ENCODE assay signal across 17 cellular contexts in the genomic region with DNA sequence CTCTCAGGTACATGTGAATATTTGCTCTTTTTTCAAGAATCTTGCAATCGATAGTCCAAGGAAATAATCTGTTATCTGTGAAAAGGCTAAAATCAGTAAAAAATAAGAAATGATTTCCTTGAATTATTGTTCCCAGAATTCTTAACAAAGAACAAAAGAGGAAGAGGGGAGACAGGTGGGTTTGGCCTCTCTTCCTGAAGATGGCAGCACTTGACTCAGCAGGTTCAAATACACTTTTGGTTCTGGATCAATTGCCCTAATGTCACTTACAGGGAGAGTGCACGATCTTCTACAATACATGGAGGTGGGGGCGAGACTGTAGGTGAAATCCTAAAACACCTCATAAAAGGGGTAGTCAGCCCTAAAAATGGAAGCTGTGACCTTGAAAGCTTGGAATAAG.
DNase-seq lines count a peak whose midpoint lies in the region; ATAC-seq, FAIRE-seq and TF ChIP-seq lines count a peak whose summit lies in the region.
"Had no signal": no experiment of that assay in that cellular context is flagged by ENCODE, and none has a peak within 500 bp of the region (broad histone marks: within the 10 kb centered on the region; RNA-seq: fewer than 3 reads in every experiment).

No MANE protein-coding gene starts in this region.

- TF ChIP-seq RAD21 in K562 (CRISPR knock-in tag; conservative IDR thresholded peaks at IDR 0.05 in 1 of 2, IDR thresholded peaks at IDR 0.05 in 1 of 2) (peak in 1 of 2 experiments; percentile 25; a peak in 1 of 4 replicates), SK-N-SH (IDR thresholded peaks at IDR 0.05; ENCODE audit: low read length) (no peak)

- WGBS in K562 (ENCODE audit: insufficient coverage, low coverage, missing lambda C conversion rate) = 0% methylated on average over 3 of the region's 3 CpGs
- WGBS in mesendoderm (ENCODE audit: extremely low coverage, insufficient coverage, low lambda C conversion rate) = no CpG with 5 or more reads among the region's 3 CpGs
- WGBS in small intestine, 3 donors = 70 to 82% (median 75%) methylated on average over 3 of the region's 3 CpGs
- WGBS in SK-N-SH (ENCODE audit: low lambda C conversion rate) = 97% methylated on average over 3 of the region's 3 CpGs

- H2BK15ac ChIP-seq in mesendoderm (replicated peaks; ENCODE audit: low read depth) = no peak overlapping the region

- H3K9me3 ChIP-seq in Loucy (ENCODE audit: insufficient read depth, low read depth, low read length) (0 out of 2 replicates have a peak, but pooled peaks cover 2% of the 10 kb centered on the region), K562 (replicated peaks; ENCODE audit: control insufficient read depth, insufficient read depth, low read depth, low read length) (no peaks in the 10 kb centered on the region), small intestine (ENCODE audit: control insufficient read depth, low read depth) (peaks cover 2% of the 10 kb centered on the region), SK-N-SH (no peaks in the 10 kb centered on the region)

- no peaks in the 10 kb centered on the region for H3K27me3 ChIP-seq in Loucy (ENCODE audit: insufficient read depth, low read length, poor library complexity, severe bottlenecking)
- no peaks in the 10 kb centered on the region for H3K27me3 ChIP-seq in K562 (ENCODE audit: control insufficient read depth in 2 of 2, insufficient read depth in 2 of 2, low read length in 2 of 2)
- no peaks in the 10 kb centered on the region for H3K27me3 ChIP-seq in mesendoderm (ENCODE audit: insufficient read depth, low read length, poor library complexity)
- H3K27me3 ChIP-seq in small intestine (ENCODE audit: control insufficient read depth in 2 of 2, insufficient read depth in 2 of 2, low read length in 2 of 2) = peaks cover 0 to 2% of the 10 kb centered on the region in 2 donors
- no peaks in the 10 kb centered on the region for H3K27me3 ChIP-seq in SK-N-SH (ENCODE audit: insufficient read depth)
- H3K27me3 ChIP-seq: SJSA1 had no signal

- ATAC-seq in K562 = no peak

- no peak overlapping the region for H4K8ac ChIP-seq in mesendoderm (ENCODE audit: low read depth, low read length)

- H3K9me2 ChIP-seq in Loucy (replicated peaks; ENCODE audit: low read depth, low read length) (no peaks in the 10 kb centered on the region), SK-N-SH (no peaks in the 10 kb centered on the region)

- H3K27ac ChIP-seq in C4-2B (no peak overlapping the region), K562 (ENCODE audit: extremely low read depth, low read depth, low read length) (no peak overlapping the region), mesendoderm (ENCODE audit: low read depth, low read length) (no peak overlapping the region), small intestine (ENCODE audit: low read depth in 1 of 2, low read length in 1 of 2) (no peak overlapping the region), SK-N-SH (ENCODE audit: low read depth in 2 of 2, low read length in 1 of 2) (no peak overlapping the region)
- H3K27ac ChIP-seq: RWPE1, SJSA1 had no signal

- no peak overlapping the region for H2BK5ac ChIP-seq in mesendoderm (ENCODE audit: low read length)

- no peaks in the 10 kb centered on the region for H3K79me1 ChIP-seq in mesendoderm (ENCODE audit: low read length)

- H4K20me1 ChIP-seq in Loucy (ENCODE audit: insufficient read depth, low read length, poor library complexity, severe bottlenecking) (no peaks in the 10 kb centered on the region), K562 (replicated peaks; ENCODE audit: control insufficient read depth, insufficient read depth, low read length) (no peaks in the 10 kb centered on the region), SK-N-SH (ENCODE audit: insufficient read depth) (no peaks in the 10 kb centered on the region)

- H3K18ac ChIP-seq in mesendoderm (ENCODE audit: low read length) = no peak overlapping the region

- no peak overlapping the region for H3K4me2 ChIP-seq in Loucy (ENCODE audit: low read depth, low read length, poor library complexity, severe bottlenecking)
- no peak overlapping the region for H3K4me2 ChIP-seq in K562 (ENCODE audit: insufficient read depth, low read length)
- no peak overlapping the region for H3K4me2 ChIP-seq in mesendoderm (ENCODE audit: low read length)
- no peak overlapping the region for H3K4me2 ChIP-seq in SK-N-SH

- H3K9ac ChIP-seq in Loucy (ENCODE audit: low read depth, low read length, poor library complexity, severe bottlenecking) (no peak overlapping the region), K562 (ENCODE audit: insufficient read depth in 1 of 2, low read depth in 2 of 2, low read length in 2 of 2) (no peak overlapping the region), mesendoderm (ENCODE audit: low read length) (no peak overlapping the region), SK-N-SH (no peak overlapping the region)

- H2AK5ac ChIP-seq in mesendoderm (ENCODE audit: low read length) = no peak overlapping the region

- H3K23ac ChIP-seq in mesendoderm (ENCODE audit: low read length) = no peak overlapping the region

- TF ChIP-seq CTCF in C4-2B (conservative IDR thresholded peaks at IDR 0.05) = peak; percentile 42
- TF ChIP-seq CTCF in Loucy (conservative IDR thresholded peaks at IDR 0.05; ENCODE audit: low read length) = peak; percentile 33
- peak in 1 of 3 experiments; percentile 20; a peak in 1 of 6 replicates for TF ChIP-seq CTCF in K562 (IDR thresholded peaks at IDR 0.05 in 2 of 3, conservative IDR thresholded peaks at IDR 0.05 in 1 of 3; ENCODE audit: insufficient read depth in 2 of 3, low read depth in 1 of 3, low read length in 3 of 3)
- no peak for TF ChIP-seq CTCF in SK-N-SH (IDR thresholded peaks at IDR 0.05)

- no peak overlapping the region for H2BK120ac ChIP-seq in mesendoderm (ENCODE audit: low read depth, low read length)

- H3K4me1 ChIP-seq in Loucy (ENCODE audit: insufficient read depth, low read length, poor library complexity, severe bottlenecking) = no peaks in the 10 kb centered on the region
- no peaks in the 10 kb centered on the region for H3K4me1 ChIP-seq in K562 (replicated peaks in 1 of 2; ENCODE audit: control insufficient read depth in 2 of 2, insufficient read depth in 2 of 2, low read length in 2 of 2)
- H3K4me1 ChIP-seq in mesendoderm (ENCODE audit: control insufficient read depth, low read depth, low read length) = no peaks in the 10 kb centered on the region
- H3K4me1 ChIP-seq in small intestine (ENCODE audit: control insufficient read depth in 2 of 2, insufficient read depth in 1 of 2, low read depth in 1 of 2, low read length in 1 of 2) = no peaks in the 10 kb centered on the region
- H3K4me1 ChIP-seq in SK-N-SH (ENCODE audit: control insufficient read depth in 1 of 2, insufficient read depth in 2 of 2, low read depth in 1 of 2, low read length in 1 of 2) = peaks cover 0 to 10% of the 10 kb centered on the region in 2 experiments; a peak in 1 of 4 replicates

- no peak for TF ChIP-seq POLR2A in K562 (conservative IDR thresholded peaks at IDR 0.05)

- H3K4ac ChIP-seq in mesendoderm (ENCODE audit: low read depth, low read length) = no peak overlapping the region

- FAIRE-seq in K562 (lab: Jason Lieb, UNC) = no peak
- no peak for FAIRE-seq in small intestine (lab: Jason Lieb, UNC)

- no peak for TF ChIP-seq EP300 in K562 (IDR thresholded peaks at IDR 0.05; ENCODE audit: low read length)
- TF ChIP-seq EP300 in SK-N-SH (IDR thresholded peaks at IDR 0.05; ENCODE audit: borderline replicate concordance in 1 of 2, low read depth in 1 of 2, low read length in 1 of 2) = no peak

- H3K4me3 ChIP-seq in Loucy (ENCODE audit: low read length, poor library complexity, severe bottlenecking) (no peak overlapping the region), K562 (no peak overlapping the region), mesendoderm (ENCODE audit: low read length) (no peak overlapping the region), small intestine (ENCODE audit: low read depth in 1 of 2, low read length in 2 of 2) (no peak overlapping the region), SK-N-SH (ENCODE audit: low read depth in 2 of 2, low read length in 1 of 2) (no peak overlapping the region)
- H3K4me3 ChIP-seq: SJSA1 had no signal

- in situ Hi-C loops in K562 (cut with MboI) = no loop called here

- DNase-seq in K562 (ENCODE audit: extremely low read depth in 1 of 4, low spot score in 3 of 4) = no peak
- peak; percentile 21 for DNase-seq in mesendoderm
- DNase-seq in GM19238 (ENCODE audit: insufficient read length, low spot score) = no peak
- DNase-seq in small intestine = no peak
- no peak for DNase-seq in SK-N-SH
- DNase-seq: Calu3; CD4-positive, alpha-beta memory T cell; DMS53; NCI-H1105 treated with DMSO at 0.1 percent for 48 hours; NCI-H1930; NCI-H2171 treated with DMSO at 0.1 percent for 48 hours; NCI-H446 treated with DMSO at 0.1 percent for 48 hours; NK-92 treated with Interleukin-12 subunit alpha and Interleukin-12 subunit beta, amount 100 ng/mL, for 24 hours had no signal

- BruUV-seq in K562 (replicated peaks; lab: Mats Ljungman, UMichigan) = no TSS peak

- no peak overlapping the region for H4K5ac ChIP-seq in mesendoderm (ENCODE audit: low read length)

- intact Hi-C loops in K562 (cut with micrococcal nuclease) = no loop called here

- H3K36me3 ChIP-seq in Loucy (ENCODE audit: insufficient read depth, low read length) (no peaks in the 10 kb centered on the region), K562 (ENCODE audit: control insufficient read depth, insufficient read depth, low read length) (no peaks in the 10 kb centered on the region), mesendoderm (ENCODE audit: control insufficient read depth, insufficient read depth, low read length) (no peaks in the 10 kb centered on the region), small intestine (ENCODE audit: control insufficient read depth in 2 of 2, insufficient read depth in 2 of 2, low read length in 2 of 2) (no peaks in the 10 kb centered on the region), SK-N-SH (replicated peaks in 1 of 2; ENCODE audit: control insufficient read depth in 1 of 2, insufficient read depth in 2 of 2, low read length in 1 of 2) (no peaks in the 10 kb centered on the region)
- H3K36me3 ChIP-seq: SJSA1 had no signal

- H3K79me2 ChIP-seq in Loucy (ENCODE audit: insufficient read depth, low read length) (no peaks in the 10 kb centered on the region), K562 (ENCODE audit: control insufficient read depth, insufficient read depth, low read length) (no peaks in the 10 kb centered on the region), mesendoderm (ENCODE audit: control insufficient read depth, insufficient read depth, low read length) (no peaks in the 10 kb centered on the region), SK-N-SH (ENCODE audit: insufficient read depth) (no peaks in the 10 kb centered on the region)

- H3F3A ChIP-seq in Loucy (ENCODE audit: low read depth) (no peaks in the 10 kb centered on the region), SK-N-SH (replicated peaks; ENCODE audit: insufficient read depth) (no peaks in the 10 kb centered on the region)

- POLR2A ChIA-PET in K562 (lab: Yijun Ruan, JAX) (no interaction called here), SK-N-SH (lab: Yijun Ruan, JAX) (no interaction called here)

- no peak overlapping the region for H2AFZ ChIP-seq in Loucy (ENCODE audit: low read length)
- no peak overlapping the region for H2AFZ ChIP-seq in K562 (ENCODE audit: low read depth, low read length)
- H2AFZ ChIP-seq in SK-N-SH (ENCODE audit: low read depth) = no peak overlapping the region

- H3K9me1 ChIP-seq in K562 (ENCODE audit: control insufficient read depth, insufficient read depth, low read length) = no peaks in the 10 kb centered on the region

- CTCF ChIA-PET in K562 (lab: Yijun Ruan, JAX; ENCODE audit: low intra/inter-chr PET ratio) = no interaction called here
- CTCF ChIA-PET in SK-N-SH (lab: Yijun Ruan, JAX) = no interaction called here

- H3K56ac ChIP-seq in mesendoderm (ENCODE audit: low read length) = no peak overlapping the region
